In genomic region chr9:112361602-112362001, GRCh38 we compare ENCODE assay signal across 8 cellular contexts. TPM values are rescaled to one million over a fixed set of nuclear protein-coding genes. Genes with fewer than 3 reads are reported as not detected.
A peak's percentile ranks its signal among the peaks of the same experiment; 100 is the strongest.
DNase-seq lines count a peak whose midpoint lies in the region; ATAC-seq and TF ChIP-seq lines count a peak whose summit lies in the region.

No MANE protein-coding gene starts in this region.

- no peaks in the 10 kb centered on the region for H3K36me3 Mint-ChIP-seq in immature natural killer cell

- DNase-seq in NCI-H146 treated with DMSO at 0.1 percent for 48 hours (lab: John Stamatoyannopoulos, UW; ENCODE audit: unreplicated experiment) (peak; percentile 7), NCI-H146 (lab: John Stamatoyannopoulos, UW) (no peak), NCI-H2029 (lab: John Stamatoyannopoulos, UW) (peak; percentile 14), amniotic epithelial cell (ENCODE audit: low read depth) (peak; percentile 42), immature natural killer cell (peak; percentile 35 to 47 (median 45)), transverse colon (no peak), brain microvascular endothelial cell (no peak)

- H3K27ac ChIP-seq in transverse colon: no peak overlapping the region
- no peak overlapping the region for H3K27ac ChIP-seq in brain microvascular endothelial cell

- H3K27me3 ChIP-seq in transverse colon (no peaks in the 10 kb centered on the region), brain microvascular endothelial cell (replicated peaks) (no peaks in the 10 kb centered on the region)

- peak overlapping the region in 1 of 6 donors; percentile 11 for H3K27ac Mint-ChIP-seq in immature natural killer cell

- ATAC-seq in GM21360 (IDR thresholded peaks at IDR 0.05; ENCODE audit: unreplicated experiment): no peak

- H3K36me3 ChIP-seq in transverse colon: no peaks in the 10 kb centered on the region
- H3K36me3 ChIP-seq in brain microvascular endothelial cell (replicated peaks): no peaks in the 10 kb centered on the region

- TF ChIP-seq CTCF in transverse colon (IDR thresholded peaks at IDR 0.05) (peak; percentile 65 to 72 (median 68)), brain microvascular endothelial cell (IDR thresholded peaks at IDR 0.05; ENCODE audit: low read depth, low read length, missing control alignments) (no peak)

- no peaks in the 10 kb centered on the region for H3K4me1 ChIP-seq in transverse colon

- H3K4me3 Mint-ChIP-seq in immature natural killer cell: peak overlapping the region in 1 of 5 donors; percentile 49

- H3K9me3 ChIP-seq in transverse colon: no peaks in the 10 kb centered on the region

- TF ChIP-seq POLR2A in transverse colon (IDR thresholded peaks at IDR 0.05): no peak

- in situ Hi-C loops in transverse colon (cut with MboI; ENCODE audit: low pct_ligation_motif_present in 1 of 4, low pct_unique_long_range_greater_than_20kb in 1 of 4, low sequenced_read_pairs in 3 of 4) (loop anchor here in 3 of 4 donors (5.0 to 25.0 kb wide), 5 partner anchors 267 to 724 kb away; partner anchors contain the start of genes DNAJC25 (in 1 of the 3) and UGCG (in 1 of the 3)), brain microvascular endothelial cell (cut with HindIII; ENCODE audit: low pct_ligation_motif_present, low sequenced_read_pairs) (loop anchor here (25.0 kb wide), 1 partner anchor 249 kb away; no protein-coding TSS in a partner anchor)

- intact Hi-C loops in transverse colon (cut with DNase I; ENCODE audit: low total_unique reads): loop anchor here (5.0 kb wide), 1 partner anchor 264 kb away; no protein-coding TSS in a partner anchor

- TF ChIP-seq EP300 in transverse colon (IDR thresholded peaks at IDR 0.05; ENCODE audit: low read depth): no peak

- 13 to 14% methylated on average over 4 of the region's 4 CpGs for WGBS in transverse colon (ENCODE audit: low coverage in 1 of 2), 2 donors

- no peaks in the 10 kb centered on the region for H3K9me3 Mint-ChIP-seq in immature natural killer cell

- H3K4me1 Mint-ChIP-seq in immature natural killer cell: peaks cover 0 to 1% of the 10 kb centered on the region in 2 donors

- H3K27me3 Mint-ChIP-seq in immature natural killer cell (ENCODE audit: low read depth in 3 of 3): peaks cover 0 to 3% (median 2%) of the 10 kb centered on the region in 3 donors

- H3K4me3 ChIP-seq in transverse colon: no peak overlapping the region
- no peak overlapping the region for H3K4me3 ChIP-seq in brain microvascular endothelial cell (ENCODE audit: low read depth, low read length)

RNA-seq across cellular contexts. Expression of gene HSDL2, which starts 18.3 kb away (rescaled TPM):
- 10 to 100 TPM; 17.6 to 21.5 (median 18.8) TPM for polyA plus RNA-seq in immature natural killer cell
- total RNA-seq in transverse colon: 10 to 100 TPM; 24.9 to 46.4 (median 28.8) TPM

RNA-seq across cellular contexts. Expression of gene PTBP3, which starts 28.2 kb away (rescaled TPM):
- polyA plus RNA-seq in immature natural killer cell: 10 to 100 TPM; 42.5 to 49.0 (median 42.9) TPM
- total RNA-seq in transverse colon: 10 to 100 TPM; 25.3 to 96.9 (median 54.7) TPM

Comparison
In these comparisons a context has a peak if more than half of its experiments do, and no peak if none do; other contexts are left out.
1. DNase-seq: peak in NCI-H146 treated with DMSO at 0.1 percent for 48 hours (single experiment), NCI-H2029 (single experiment), amniotic epithelial cell (single experiment) and immature natural killer cell (3 of 3); none in NCI-H146 (single experiment), transverse colon (single experiment) and brain microvascular endothelial cell (single experiment).